In genomic region chr12:27845187-27845586, GRCh38 we compare ENCODE assay signal across 18 cellular contexts.
A peak's percentile ranks its signal among the peaks of the same experiment; 100 is the strongest.
DNase-seq lines count a peak whose midpoint lies in the region; ATAC-seq and TF ChIP-seq lines count a peak whose summit lies in the region.
"Had no signal": no experiment of that assay in that cellular context is flagged by ENCODE, and none has a peak within 500 bp of the region (broad histone marks: within the 10 kb centered on the region; RNA-seq: fewer than 3 reads in every experiment).

No MANE protein-coding gene starts in this region.

- H3F3A ChIP-seq in Loucy (ENCODE audit: low read depth) (peaks cover 19% of the 10 kb centered on the region), OCI-LY1 (ENCODE audit: insufficient read depth, low read length) (no peaks in the 10 kb centered on the region), SU-DHL-6 (ENCODE audit: insufficient read depth) (peaks cover 41% of the 10 kb centered on the region)

- H3K27ac ChIP-seq in OCI-LY1 (ENCODE audit: low read depth, low read length, poor library complexity, severe bottlenecking) (peak overlapping the region; percentile 71), SU-DHL-6 (ENCODE audit: low read depth, low read length) (peak overlapping the region; percentile 96), WERI-Rb-1 (no peak overlapping the region)
- H3K27ac ChIP-seq: A549 had no signal

- TF ChIP-seq CTCF in Loucy (conservative IDR thresholded peaks at IDR 0.05; ENCODE audit: low read length): no peak
- TF ChIP-seq CTCF in OCI-LY1 (IDR thresholded peaks at IDR 0.05; ENCODE audit: low read length): no peak
- TF ChIP-seq CTCF in SU-DHL-6 (IDR thresholded peaks at IDR 0.05; ENCODE audit: insufficient read depth, low read length, poor library complexity, severe bottlenecking): no peak
- TF ChIP-seq CTCF in fibroblast of villous mesenchyme (IDR thresholded peaks at IDR 0.05; ENCODE audit: insufficient read depth, low read depth, low read length): no peak
- no peak for TF ChIP-seq CTCF in WERI-Rb-1 (IDR thresholded peaks at IDR 0.05; ENCODE audit: low read depth, low read length)

- no peaks in the 10 kb centered on the region for H3K27me3 ChIP-seq in Loucy (ENCODE audit: insufficient read depth, low read length, poor library complexity, severe bottlenecking)
- no peaks in the 10 kb centered on the region for H3K27me3 ChIP-seq in OCI-LY1 (ENCODE audit: insufficient read depth, low read length)
- no peaks in the 10 kb centered on the region for H3K27me3 ChIP-seq in SU-DHL-6 (ENCODE audit: low read length)
- H3K27me3 ChIP-seq in WERI-Rb-1 (ENCODE audit: insufficient read depth, low read depth, severe bottlenecking): no peaks in the 10 kb centered on the region

- H2AFZ ChIP-seq in Loucy (ENCODE audit: low read length) (no peak overlapping the region), OCI-LY1 (ENCODE audit: low read length) (no peak overlapping the region), SU-DHL-6 (ENCODE audit: low read depth, low read length, severe bottlenecking) (no peak overlapping the region)

- H3K4me2 ChIP-seq in Loucy (ENCODE audit: low read depth, low read length, poor library complexity, severe bottlenecking) (peak overlapping the region; percentile 79), OCI-LY1 (ENCODE audit: low read length) (no peak overlapping the region), SU-DHL-6 (ENCODE audit: low read depth, low read length, poor library complexity, severe bottlenecking) (peak overlapping the region; percentile 65)
- H3K4me2 ChIP-seq: A549, GM23338 had no signal

- peak overlapping the region; percentile 59 for H3K9ac ChIP-seq in Loucy (ENCODE audit: low read depth, low read length, poor library complexity, severe bottlenecking)
- H3K9ac ChIP-seq in OCI-LY1 (ENCODE audit: low read length): no peak overlapping the region
- H3K9ac ChIP-seq in SU-DHL-6 (ENCODE audit: low read length): peak overlapping the region; percentile 53

- ATAC-seq in GM21528 (IDR thresholded peaks at IDR 0.05; ENCODE audit: low FRiP score, unreplicated experiment) (no peak), GM18861 (IDR thresholded peaks at IDR 0.05; ENCODE audit: unreplicated experiment) (no peak)
- ATAC-seq: A549, GM23338, HCT116 had no signal

- H3K36me3 ChIP-seq in Loucy (ENCODE audit: insufficient read depth, low read length): no peaks in the 10 kb centered on the region
- no peaks in the 10 kb centered on the region for H3K36me3 ChIP-seq in OCI-LY1 (ENCODE audit: insufficient read depth, low read length)
- H3K36me3 ChIP-seq in SU-DHL-6 (ENCODE audit: low read length): no peaks in the 10 kb centered on the region
- H3K36me3 ChIP-seq in WERI-Rb-1: no peaks in the 10 kb centered on the region

- DNase-seq in fibroblast of villous mesenchyme (ENCODE audit: low read depth): peak; percentile 59
- DNase-seq in WERI-Rb-1: no peak
- no peak for DNase-seq in SW 1271 (lab: John Stamatoyannopoulos, UW)
- DNase-seq: 8988T; ACHN; CD4-positive, alpha-beta memory T cell; COR-L47; DMS153; DND-41; H9 had no signal

- peak overlapping the region; percentile 47 for H3K4me3 ChIP-seq in Loucy (ENCODE audit: low read length, poor library complexity, severe bottlenecking)
- H3K4me3 ChIP-seq in OCI-LY1 (ENCODE audit: low read depth, low read length, poor library complexity, severe bottlenecking): no peak overlapping the region
- H3K4me3 ChIP-seq in SU-DHL-6 (ENCODE audit: insufficient read depth, low read length, poor library complexity, severe bottlenecking): no peak overlapping the region
- H3K4me3 ChIP-seq in fibroblast of villous mesenchyme (ENCODE audit: low read depth, low read length): no peak overlapping the region
- no peak overlapping the region for H3K4me3 ChIP-seq in WERI-Rb-1 (ENCODE audit: low read depth, low read length)
- H3K4me3 ChIP-seq: A549, GM23338 had no signal

- H3K9me3 ChIP-seq in Loucy (ENCODE audit: insufficient read depth, low read depth, low read length): peaks cover 9% of the 10 kb centered on the region; the same call in 1 of the 2 replicates
- H3K9me3 ChIP-seq in OCI-LY1 (ENCODE audit: low read length): no peaks in the 10 kb centered on the region
- H3K9me3 ChIP-seq in SU-DHL-6 (ENCODE audit: insufficient read depth, low read length): no peaks in the 10 kb centered on the region
- no peaks in the 10 kb centered on the region for H3K9me3 ChIP-seq in WERI-Rb-1 (ENCODE audit: severe bottlenecking)
- H3K9me3 ChIP-seq: A549 had no signal

- H3K4me1 ChIP-seq in Loucy (ENCODE audit: insufficient read depth, low read length, poor library complexity, severe bottlenecking) (peaks cover 50% of the 10 kb centered on the region), OCI-LY1 (ENCODE audit: insufficient read depth, low read length, severe bottlenecking) (peaks cover 47% of the 10 kb centered on the region)

- H3K9me2 ChIP-seq in Loucy (replicated peaks; ENCODE audit: low read depth, low read length) (no peaks in the 10 kb centered on the region), OCI-LY1 (ENCODE audit: low read depth, low read length) (no peaks in the 10 kb centered on the region), SU-DHL-6 (replicated peaks; ENCODE audit: insufficient read depth, low read length) (no peaks in the 10 kb centered on the region)

- H4K20me1 ChIP-seq in Loucy (ENCODE audit: insufficient read depth, low read length, poor library complexity, severe bottlenecking) (no peaks in the 10 kb centered on the region), OCI-LY1 (ENCODE audit: insufficient read depth, low read length) (no peaks in the 10 kb centered on the region), SU-DHL-6 (ENCODE audit: low read depth, low read length) (no peaks in the 10 kb centered on the region)

- H3K79me2 ChIP-seq in Loucy (ENCODE audit: insufficient read depth, low read length) (no peaks in the 10 kb centered on the region), OCI-LY1 (ENCODE audit: insufficient read depth, low read length) (no peaks in the 10 kb centered on the region), SU-DHL-6 (ENCODE audit: insufficient read depth, low read length) (peaks cover 24% of the 10 kb centered on the region; the same call in 1 of the 2 replicates)
